Comparison of ENCODE assay signal across 8 cellular contexts in genomic region chr17:38729886-38730525, GRCh38. TPM values are rescaled to one million over a fixed set of nuclear protein-coding genes. Genes with fewer than 3 reads are reported as not detected.
DNase-seq lines count a peak whose midpoint lies in the region; ATAC-seq and TF ChIP-seq lines count a peak whose summit lies in the region.

CISD3 (plus strand) TSS chr17:38730341; CDS start chr17:38730359, 18 bp downstream.

- no peak for TF ChIP-seq POLR2A in testis (IDR thresholded peaks at IDR 0.05)

- H3K27ac ChIP-seq in DND-41 (ENCODE audit: low read length) (peak within 1 kb of the TSS; percentile 98), SK-N-MC (peak within 1 kb of the TSS; percentile 70), testis (peak within 1 kb of the TSS; percentile 81 to 89)

- ATAC-seq in DND-41 (ENCODE audit: insufficient read depth, low read depth) (peak; percentile 68), GM21737 (IDR thresholded peaks at IDR 0.05; ENCODE audit: unreplicated experiment) (peak; percentile 81)

- H2AFZ ChIP-seq in DND-41 (ENCODE audit: low read depth, low read length): peak within 1 kb of the TSS; percentile 84

- intact Hi-C loops in activated naive CD4-positive, alpha-beta T cell treated with anti-CD3 and anti-CD28 coated beads for 36 hours (cut with micrococcal nuclease): loop anchor here (1.0 to 5.0 kb wide), 3 partner anchors 22 to 422 kb away; partner anchors contain the start of genes PLXDC1 and PSMB3
- intact Hi-C loops in testis (cut with DNase I; ENCODE audit: low total_unique reads): loop anchor here (5.0 kb wide), 1 partner anchor 53 kb away; no protein-coding TSS in a partner anchor

- no peaks in the 10 kb centered on the region for H3K27me3 ChIP-seq in DND-41 (ENCODE audit: insufficient read depth, low read length, poor library complexity)
- no peaks in the 10 kb centered on the region for H3K27me3 ChIP-seq in testis

- H3K4me1 ChIP-seq in DND-41 (ENCODE audit: insufficient read depth, low read length) (peaks cover 82% of the 10 kb centered on the region), testis (peaks cover 53% of the 10 kb centered on the region)

- peak within 1 kb of the TSS; percentile 74 for H3K9ac ChIP-seq in DND-41 (ENCODE audit: low read depth, low read length)
- H3K9ac ChIP-seq in SK-N-MC (ENCODE audit: insufficient read length): peak within 1 kb of the TSS; percentile 75

- H3K36me3 ChIP-seq in DND-41 (ENCODE audit: insufficient read depth, low read length): peaks cover 39% of the 10 kb centered on the region
- peaks cover 12% of the 10 kb centered on the region; the same call in 1 of the 2 replicates for H3K36me3 ChIP-seq in SK-N-MC (ENCODE audit: insufficient read depth, low read length)
- no peaks in the 10 kb centered on the region for H3K36me3 ChIP-seq in testis (ENCODE audit: low read depth, missing control alignments)

- peaks cover 23% of the 10 kb centered on the region for H3K36me3 Mint-ChIP-seq in activated naive CD4-positive, alpha-beta T cell treated with anti-CD3 and anti-CD28 coated beads for 36 hours (ENCODE audit: low read depth)
- peaks cover 5% of the 10 kb centered on the region for H3K36me3 Mint-ChIP-seq in osteocyte (ENCODE audit: unreplicated experiment)

- peaks cover 40% of the 10 kb centered on the region for H3K79me2 ChIP-seq in DND-41 (ENCODE audit: insufficient read depth, low read length)

- peak; percentile 86 for TF ChIP-seq CTCF in DND-41 (IDR thresholded peaks at IDR 0.05; ENCODE audit: borderline replicate concordance, extremely low read depth, low read length, poor library complexity, severe bottlenecking)
- TF ChIP-seq CTCF in osteocyte (IDR thresholded peaks at IDR 0.05): peak; percentile 83
- peak; percentile 70 to 95 (median 92) for TF ChIP-seq CTCF in testis (IDR thresholded peaks at IDR 0.05)

- H3K4me1 Mint-ChIP-seq in activated naive CD4-positive, alpha-beta T cell treated with anti-CD3 and anti-CD28 coated beads for 36 hours (ENCODE audit: low read depth): peaks cover 83% of the 10 kb centered on the region
- peaks cover 27% of the 10 kb centered on the region for H3K4me1 Mint-ChIP-seq in osteocyte (ENCODE audit: unreplicated experiment)

- DNase-seq in DND-41: peak; percentile 88
- DNase-seq in Kasumi-1 (lab: John Stamatoyannopoulos, UW): peak; percentile 71 to 81
- no peak for DNase-seq in SK-N-MC (ENCODE audit: low read depth, low spot score)
- DNase-seq in activated naive CD4-positive, alpha-beta T cell treated with anti-CD3 and anti-CD28 coated beads for 36 hours: peak; percentile 84
- peak; percentile 91 for DNase-seq in glomerular visceral epithelial cell (ENCODE audit: extremely low spot score)
- DNase-seq in osteocyte (ENCODE audit: extremely low spot score, unreplicated experiment): peak; percentile 93
- peak; percentile 84 for DNase-seq in testis

- H4K20me1 ChIP-seq in DND-41 (ENCODE audit: insufficient read depth, low read length): peaks cover 22% of the 10 kb centered on the region

- peak within 1 kb of the TSS; percentile 94 for H3K4me3 Mint-ChIP-seq in activated naive CD4-positive, alpha-beta T cell treated with anti-CD3 and anti-CD28 coated beads for 36 hours
- H3K4me3 Mint-ChIP-seq in osteocyte (ENCODE audit: unreplicated experiment): peak within 1 kb of the TSS; percentile 81

- CTCF ChIA-PET in activated naive CD4-positive, alpha-beta T cell treated with anti-CD3 and anti-CD28 coated beads for 36 hours (lab: Charles Lee): interaction anchor here (1.6 to 3.6 kb wide), 6 partner anchors 14 to 54 kb away, joined by 5 to 14 read pairs (median 7); no protein-coding TSS in a partner anchor

- H3K9me3 ChIP-seq in DND-41 (ENCODE audit: insufficient read depth, low read length, severe bottlenecking): no peaks in the 10 kb centered on the region
- H3K9me3 ChIP-seq in SK-N-MC (ENCODE audit: low read depth, low read length): no peaks in the 10 kb centered on the region
- no peaks in the 10 kb centered on the region for H3K9me3 ChIP-seq in testis

- H3K4me3 ChIP-seq in DND-41 (ENCODE audit: low read depth in 1 of 2, low read length in 2 of 2) (peak within 1 kb of the TSS; percentile 50 to 87), SK-N-MC (peak within 1 kb of the TSS; percentile 81), testis (peak within 1 kb of the TSS; percentile 74 to 77)

- H3K9me3 Mint-ChIP-seq in activated naive CD4-positive, alpha-beta T cell treated with anti-CD3 and anti-CD28 coated beads for 36 hours: peaks cover 3% of the 10 kb centered on the region
- no peaks in the 10 kb centered on the region for H3K9me3 Mint-ChIP-seq in osteocyte (ENCODE audit: unreplicated experiment)

- peak within 1 kb of the TSS; percentile 98 for H3K27ac Mint-ChIP-seq in activated naive CD4-positive, alpha-beta T cell treated with anti-CD3 and anti-CD28 coated beads for 36 hours
- peak within 1 kb of the TSS; percentile 88 for H3K27ac Mint-ChIP-seq in osteocyte (ENCODE audit: unreplicated experiment)

- H3K4me2 ChIP-seq in DND-41 (ENCODE audit: insufficient read depth, low read length): peak within 1 kb of the TSS; percentile 84

- 0% methylated on average over 12 to 40 of the region's 92 CpGs for WGBS in testis, 2 donors

- no peaks in the 10 kb centered on the region for H3K27me3 Mint-ChIP-seq in activated naive CD4-positive, alpha-beta T cell treated with anti-CD3 and anti-CD28 coated beads for 36 hours (ENCODE audit: low read depth)
- H3K27me3 Mint-ChIP-seq in osteocyte (ENCODE audit: unreplicated experiment): no peaks in the 10 kb centered on the region

RNA-seq across cellular contexts. Expression of gene CISD3, which starts in this region (rescaled TPM):
- 10 to 100 TPM; 35.1 to 35.8 TPM for total RNA-seq in activated naive CD4-positive, alpha-beta T cell treated with anti-CD3 and anti-CD28 coated beads for 36 hours
- total RNA-seq in osteocyte: 15.0 and 16.7 TPM in 2 replicates
- 10 to 100 TPM; 13.9 to 14.3 TPM for total RNA-seq in testis
- 25.7 TPM for polyA plus RNA-seq in testis (ENCODE audit: insufficient read depth, low read depth, low replicate concordance)
